ENCODE assay signal across 17 cellular contexts in the genomic region with DNA sequence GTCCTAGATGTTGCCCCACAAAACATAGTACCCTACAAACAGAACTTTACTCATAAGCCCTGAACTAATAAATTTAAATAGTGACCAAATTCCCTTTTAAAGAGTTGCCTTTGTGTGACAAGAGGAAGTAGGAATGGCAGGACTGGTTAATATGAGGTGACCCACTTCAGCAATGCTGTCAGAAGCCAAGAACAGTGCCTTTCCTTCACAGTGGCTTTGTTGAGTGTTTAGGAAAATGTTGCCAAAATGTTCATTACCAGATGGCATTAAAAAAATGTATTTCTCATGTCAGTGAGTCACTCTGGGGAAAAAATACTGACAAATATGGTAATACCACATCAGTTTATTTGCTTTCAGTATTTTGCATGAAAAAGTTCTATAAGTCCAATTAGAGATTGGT.
DNase-seq lines count a peak whose midpoint lies in the region; ATAC-seq and TF ChIP-seq lines count a peak whose summit lies in the region.
"Had no signal": no experiment of that assay in that cellular context is flagged by ENCODE, and none has a peak within 500 bp of the region (broad histone marks: within the 10 kb centered on the region; RNA-seq: fewer than 3 reads in every experiment).

No MANE protein-coding gene starts in this region.

- peaks cover 25% of the 10 kb centered on the region for H3K4me1 ChIP-seq in GM23338 (ENCODE audit: insufficient read depth)
- H3K4me1 ChIP-seq: A549 had no signal

- no peak overlapping the region for H3K4me2 ChIP-seq in GM23338
- H3K4me2 ChIP-seq: A549 had no signal

- no peaks in the 10 kb centered on the region for H3K79me2 ChIP-seq in GM23338 (replicated peaks; ENCODE audit: insufficient read depth)

- DNase-seq in GM23338 (ENCODE audit: low spot score) (no peak), NCI-H1694 treated with DMSO at 0.1 percent for 48 hours (lab: John Stamatoyannopoulos, UW) (peak; percentile 45), cerebellar cortex (ENCODE audit: low spot score) (peak; percentile 98), pons (ENCODE audit: low spot score) (peak; percentile 13), erythroblast (lab: John Stamatoyannopoulos, UW) (no peak), GM19238 (ENCODE audit: insufficient read length, low spot score) (no peak)
- DNase-seq: CD8-positive, alpha-beta T cell; COR-L47; DMS153; DMS79 treated with DMSO at 0.1 percent for 48 hours; EL; GDM1; IMR-90 had no signal

- H3K27ac ChIP-seq in GM23338 (ENCODE audit: low read depth), result no peak overlapping the region
- H3K27ac ChIP-seq: A549 had no signal

- no peak overlapping the region for H3K4me3 Mint-ChIP-seq in GM23338
- H3K4me3 Mint-ChIP-seq: CD14-positive monocyte; CD8-positive, alpha-beta T cell had no signal

- no peak for TF ChIP-seq CTCF in GM23338 (conservative IDR thresholded peaks at IDR 0.05; ENCODE audit: low read depth in 2 of 2)

- H4K20me1 ChIP-seq in GM23338 (replicated peaks; ENCODE audit: insufficient read depth), result no peaks in the 10 kb centered on the region

- no peak for ATAC-seq in GM23338
- no peak for ATAC-seq in HG02970 (IDR thresholded peaks at IDR 0.05; ENCODE audit: low FRiP score, unreplicated experiment)
- ATAC-seq: A549; CD8-positive, alpha-beta T cell; HCT116 had no signal

- H3K36me3 ChIP-seq in GM23338 (ENCODE audit: insufficient read depth), result no peaks in the 10 kb centered on the region

- no peak overlapping the region for H3K4me3 ChIP-seq in GM23338
- H3K4me3 ChIP-seq: A549 had no signal

- H3K9me2 ChIP-seq in GM23338 (ENCODE audit: insufficient read depth), result no peaks in the 10 kb centered on the region

- peaks cover 26% of the 10 kb centered on the region for H3K4me1 Mint-ChIP-seq in GM23338
- H3K4me1 Mint-ChIP-seq: CD14-positive monocyte had no signal

- H3F3A ChIP-seq in GM23338 (replicated peaks; ENCODE audit: low read depth), result no peaks in the 10 kb centered on the region

- TF ChIP-seq POLR2A in erythroblast (IDR thresholded peaks at IDR 0.05; ENCODE audit: low read length), result no peak

- H3K27me3 Mint-ChIP-seq in GM23338 (ENCODE audit: insufficient read depth, low read depth, poor library complexity), result no peaks in the 10 kb centered on the region

- 0 out of 2 replicates have a peak overlapping the region, but pooled peaks have one; percentile 5 for H2AFZ ChIP-seq in GM23338

- no peak overlapping the region for H3K27ac Mint-ChIP-seq in GM23338
- H3K27ac Mint-ChIP-seq: CD14-positive monocyte; CD8-positive, alpha-beta T cell had no signal

- no peaks in the 10 kb centered on the region for H3K27me3 ChIP-seq in GM23338 (ENCODE audit: insufficient read depth)

- H3K9me3 Mint-ChIP-seq in GM23338, result no peaks in the 10 kb centered on the region
- H3K9me3 Mint-ChIP-seq: CD14-positive monocyte; CD8-positive, alpha-beta T cell had no signal

- H3K36me3 Mint-ChIP-seq in GM23338 (ENCODE audit: low read depth), result no peaks in the 10 kb centered on the region
- H3K36me3 Mint-ChIP-seq: CD14-positive monocyte; CD8-positive, alpha-beta T cell had no signal

TF ChIP-seq in GM23338, 12 proteins besides CTCF, POLR2A, EP300 and RAD21:
- TF ChIP-seq NANOG (IDR thresholded peaks at IDR 0.05; ENCODE audit: borderline replicate concordance), result no peak
- TF ChIP-seq ZNF331 (CRISPR knock-in tag; IDR thresholded peaks at IDR 0.05; ENCODE audit: low read depth), result no peak
- no peak for TF ChIP-seq POLR2AphosphoS5 (IDR thresholded peaks at IDR 0.05; ENCODE audit: low read depth)
- no peak for TF ChIP-seq ZNF114 (CRISPR knock-in tag; IDR thresholded peaks at IDR 0.05)
- no peak for TF ChIP-seq CREB1 (CRISPR knock-in tag; IDR thresholded peaks at IDR 0.05; ENCODE audit: low read depth)
- TF ChIP-seq EZH2 (IDR thresholded peaks at IDR 0.05; ENCODE audit: low read depth, unreplicated experiment), result no peak
TF ChIP-seq in GM23338: peak in this region for 0.

Comparison
In these comparisons a context has a peak if more than half of its experiments do, and no peak if none do; other contexts are left out.
1. DNase-seq: peak in NCI-H1694 treated with DMSO at 0.1 percent for 48 hours (single experiment), cerebellar cortex (single experiment) and pons (single experiment); none in GM23338 (single experiment), erythroblast (0 of 2) and GM19238 (single experiment).